ENCODE assay signal across 1 cellular context in the genomic region with DNA sequence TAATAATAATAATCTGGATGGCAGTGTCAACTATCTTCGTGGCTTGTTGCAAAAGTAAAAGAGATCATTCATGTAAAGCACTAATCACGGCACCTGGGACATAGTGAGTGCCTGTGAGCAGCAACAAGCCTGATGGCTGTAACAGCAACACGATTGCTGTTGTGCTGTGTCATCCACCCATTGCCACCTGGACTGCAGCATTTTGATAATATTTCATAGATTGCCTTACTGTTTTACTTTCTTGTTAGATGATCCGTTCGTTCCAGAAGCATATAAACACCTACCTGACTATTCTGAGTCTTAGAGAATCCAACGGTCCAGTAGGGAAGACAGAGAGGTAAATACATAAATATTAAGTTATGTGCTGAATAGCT.
TF ChIP-seq lines count a peak whose summit lies in the region.

No MANE protein-coding gene starts in this region.

TF ChIP-seq in HepG2, 621 proteins besides CTCF, POLR2A, EP300 and RAD21:
- TF ChIP-seq NFE2L2 (IDR thresholded peaks at IDR 0.05; ENCODE audit: low read length): peak; percentile 65
- TF ChIP-seq, protein P1, sequence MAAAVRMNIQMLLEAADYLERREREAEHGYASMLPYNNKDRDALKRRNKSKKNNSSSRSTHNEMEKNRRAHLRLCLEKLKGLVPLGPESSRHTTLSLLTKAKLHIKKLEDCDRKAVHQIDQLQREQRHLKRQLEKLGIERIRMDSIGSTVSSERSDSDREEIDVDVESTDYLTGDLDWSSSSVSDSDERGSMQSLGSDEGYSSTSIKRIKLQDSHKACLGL (CRISPR knock-in tag; IDR thresholded peaks at IDR 0.05): no peak
- TF ChIP-seq NFE2 (CRISPR knock-in tag; IDR thresholded peaks at IDR 0.05): peak; percentile 77; the same call in 1 of the 2 replicates
